Comparison of ENCODE assay signal across 10 cellular contexts in genomic region chr12:57523706-57524614, GRCh38. TPM values are rescaled to one million over a fixed set of nuclear protein-coding genes. Genes with fewer than 3 reads are reported as not detected.
DNase-seq lines count a peak whose midpoint lies in the region; ATAC-seq, FAIRE-seq and TF ChIP-seq lines count a peak whose summit lies in the region.
"Had no signal": no experiment of that assay in that cellular context is flagged by ENCODE, and none has a peak within 500 bp of the region (broad histone marks: within the 10 kb centered on the region; RNA-seq: fewer than 3 reads in every experiment).

No MANE protein-coding gene starts in this region.

- no peak for FAIRE-seq in kidney (lab: Jason Lieb, UNC)

- H3K27ac ChIP-seq in kidney (ENCODE audit: low read depth in 2 of 2, low read length in 2 of 2) (peak overlapping the region; percentile 89 to 91), testis (peak overlapping the region; percentile 82 to 99)

- peak overlapping the region; percentile 68 to 95 for H3K4me3 ChIP-seq in kidney (ENCODE audit: low read length in 2 of 2)
- peak overlapping the region; percentile 90 to 97 for H3K4me3 ChIP-seq in testis

- TF ChIP-seq CTCF in kidney (IDR thresholded peaks at IDR 0.05; ENCODE audit: borderline replicate concordance, extremely low read depth, insufficient read depth) (no peak), testis (IDR thresholded peaks at IDR 0.05) (no peak)

- H3K4me1 ChIP-seq in kidney (ENCODE audit: control insufficient read depth in 1 of 2, insufficient read depth in 1 of 2, low read depth in 1 of 2, low read length in 2 of 2) (peaks cover 26 to 31% of the 10 kb centered on the region in 2 donors), testis (peaks cover 30% of the 10 kb centered on the region)

- H3K9ac ChIP-seq in kidney (ENCODE audit: low read length in 2 of 2): peak overlapping the region; percentile 19 to 98

- peaks cover 48% of the 10 kb centered on the region for H3K4me1 Mint-ChIP-seq in activated naive CD8-positive, alpha-beta T cell treated with anti-CD3 and anti-CD28 coated beads for 36 hours

- H3K9me3 ChIP-seq in kidney (ENCODE audit: control insufficient read depth in 1 of 2, low read length in 2 of 2): no peaks in the 10 kb centered on the region
- H3K9me3 ChIP-seq in testis: no peaks in the 10 kb centered on the region

- H3K36me3 Mint-ChIP-seq in activated naive CD8-positive, alpha-beta T cell treated with anti-CD3 and anti-CD28 coated beads for 36 hours: peaks cover 28% of the 10 kb centered on the region

- 44 to 47% methylated on average over 14 of the region's 14 CpGs for WGBS in testis, 2 donors

- peak overlapping the region; percentile 92 for H3K27ac Mint-ChIP-seq in activated naive CD8-positive, alpha-beta T cell treated with anti-CD3 and anti-CD28 coated beads for 36 hours

- H3K36me3 ChIP-seq in kidney (ENCODE audit: control insufficient read depth in 1 of 2, insufficient read depth in 2 of 2, low read length in 2 of 2): peaks cover 2 to 30% of the 10 kb centered on the region in 2 donors
- no peaks in the 10 kb centered on the region for H3K36me3 ChIP-seq in testis (ENCODE audit: low read depth, missing control alignments)

- peaks cover 4% of the 10 kb centered on the region for H3K27me3 Mint-ChIP-seq in activated naive CD8-positive, alpha-beta T cell treated with anti-CD3 and anti-CD28 coated beads for 36 hours

- ATAC-seq in GM21390 (IDR thresholded peaks at IDR 0.05; ENCODE audit: unreplicated experiment): no peak
- ATAC-seq: activated CD4-positive, CD25-positive, alpha-beta regulatory T cell treated with anti-CD3 and anti-CD28 coated beads, Interleukin-2, amount 50 U/mL, for 24 hours had no signal

- peak overlapping the region; percentile 94 for H3K4me3 Mint-ChIP-seq in activated naive CD8-positive, alpha-beta T cell treated with anti-CD3 and anti-CD28 coated beads for 36 hours

- no peak for TF ChIP-seq POLR2A in testis (IDR thresholded peaks at IDR 0.05)

- intact Hi-C loops in kidney (cut with DNase I) (no loop called here), testis (cut with DNase I; ENCODE audit: low total_unique reads) (no loop called here)

- H3K9me3 Mint-ChIP-seq in activated naive CD8-positive, alpha-beta T cell treated with anti-CD3 and anti-CD28 coated beads for 36 hours: no peaks in the 10 kb centered on the region

- peak; percentile 38 for DNase-seq in activated CD4-positive, CD25-positive, alpha-beta regulatory T cell treated with anti-CD3 and anti-CD28 coated beads, Interleukin-2, amount 50 U/mL, for 72 hours
- DNase-seq in activated CD4-positive, CD25-positive, alpha-beta regulatory T cell (lab: John Stamatoyannopoulos, UW): no peak
- DNase-seq in activated naive CD8-positive, alpha-beta T cell treated with anti-CD3 and anti-CD28 coated beads for 36 hours: peak; percentile 25
- no peak for DNase-seq in kidney
- DNase-seq in testis: no peak
- DNase-seq in HUDEP-2 (lab: John Stamatoyannopoulos, UW; ENCODE audit: unreplicated experiment in 76 of 76): no peak
- no peak for DNase-seq in Ammon's horn (ENCODE audit: low spot score)
- DNase-seq: DMS 273 treated with DMSO at 0.1 percent for 48 hours had no signal

- H3K27me3 ChIP-seq in testis: no peaks in the 10 kb centered on the region

RNA-seq across cellular contexts. Expression of gene MBD6, which starts 1.3 kb away (rescaled TPM):
- total RNA-seq in activated naive CD8-positive, alpha-beta T cell treated with anti-CD3 and anti-CD28 coated beads for 36 hours: 10 to 100 TPM; 38.5 to 44.8 TPM
- total RNA-seq in kidney: 118 TPM
- polyA plus RNA-seq in kidney (ENCODE audit: insufficient read depth, low read depth, low replicate concordance): 38.4 TPM
- total RNA-seq in testis: 100 to 1,000 TPM in 1 of 2 donors, 10 to 100 TPM in 1; 84.7 to 130 TPM
- 86.6 TPM for polyA plus RNA-seq in testis (ENCODE audit: insufficient read depth, low read depth, low replicate concordance)

RNA-seq across cellular contexts. Expression of gene DDIT3, which starts 3.6 kb away (rescaled TPM):
- total RNA-seq in activated naive CD8-positive, alpha-beta T cell treated with anti-CD3 and anti-CD28 coated beads for 36 hours: 10 to 100 TPM; 30.7 to 33.4 TPM
- total RNA-seq in kidney: 34.1 TPM
- polyA plus RNA-seq in kidney (ENCODE audit: insufficient read depth, low read depth, low replicate concordance): 83.1 TPM
- 10 to 100 TPM; 44.2 to 45.6 TPM for total RNA-seq in testis
- 63.9 TPM for polyA plus RNA-seq in testis (ENCODE audit: insufficient read depth, low read depth, low replicate concordance)

RNA-seq across cellular contexts. Expression of gene DCTN2, which starts 23.0 kb away (rescaled TPM):
- total RNA-seq in activated naive CD8-positive, alpha-beta T cell treated with anti-CD3 and anti-CD28 coated beads for 36 hours: 10 to 100 TPM; 73.6 to 81.3 TPM
- 110 TPM for total RNA-seq in kidney
- polyA plus RNA-seq in kidney (ENCODE audit: insufficient read depth, low read depth, low replicate concordance): 133 TPM
- total RNA-seq in testis: 100 to 1,000 TPM; 109 to 122 TPM
- 196 TPM for polyA plus RNA-seq in testis (ENCODE audit: insufficient read depth, low read depth, low replicate concordance)

RNA-seq across cellular contexts. Expression of gene KIF5A, which starts 25.9 kb away (rescaled TPM):
- total RNA-seq in activated naive CD8-positive, alpha-beta T cell treated with anti-CD3 and anti-CD28 coated beads for 36 hours: 1 to 10 TPM; 1.5 to 1.7 TPM
- 1.3 TPM for total RNA-seq in kidney
- 0.69 TPM for polyA plus RNA-seq in kidney (ENCODE audit: insufficient read depth, low read depth, low replicate concordance)
- 1 to 10 TPM; 6.8 to 9.1 TPM for total RNA-seq in testis
- 8.4 TPM for polyA plus RNA-seq in testis (ENCODE audit: insufficient read depth, low read depth, low replicate concordance)

RNA-seq across cellular contexts. Expression of gene MARS1, which starts 36.1 kb away (rescaled TPM):
- total RNA-seq in activated naive CD8-positive, alpha-beta T cell treated with anti-CD3 and anti-CD28 coated beads for 36 hours: 100 to 1,000 TPM; 423 to 460 TPM
- total RNA-seq in kidney (158 TPM), testis (100 to 1,000 TPM in 1 of 2 donors, 10 to 100 TPM in 1; 90.6 to 105 TPM)
- polyA plus RNA-seq in kidney (ENCODE audit: insufficient read depth, low read depth, low replicate concordance) (62.8 TPM), testis (ENCODE audit: insufficient read depth, low read depth, low replicate concordance) (144 TPM)

Comparison
In these comparisons a context has a peak if more than half of its experiments do, and no peak if none do; other contexts are left out.
1. DNase-seq: peak in activated CD4-positive, CD25-positive, alpha-beta regulatory T cell treated with anti-CD3 and anti-CD28 coated beads, Interleukin-2, amount 50 U/mL, for 72 hours (single experiment) and activated naive CD8-positive, alpha-beta T cell treated with anti-CD3 and anti-CD28 coated beads for 36 hours (single experiment); none in activated CD4-positive, CD25-positive, alpha-beta regulatory T cell (0 of 4), kidney (single experiment), testis (single experiment), HUDEP-2 (0 of 76) and Ammon's horn (single experiment).